ENCODE assay signal across 2 cellular contexts in the genomic region with DNA sequence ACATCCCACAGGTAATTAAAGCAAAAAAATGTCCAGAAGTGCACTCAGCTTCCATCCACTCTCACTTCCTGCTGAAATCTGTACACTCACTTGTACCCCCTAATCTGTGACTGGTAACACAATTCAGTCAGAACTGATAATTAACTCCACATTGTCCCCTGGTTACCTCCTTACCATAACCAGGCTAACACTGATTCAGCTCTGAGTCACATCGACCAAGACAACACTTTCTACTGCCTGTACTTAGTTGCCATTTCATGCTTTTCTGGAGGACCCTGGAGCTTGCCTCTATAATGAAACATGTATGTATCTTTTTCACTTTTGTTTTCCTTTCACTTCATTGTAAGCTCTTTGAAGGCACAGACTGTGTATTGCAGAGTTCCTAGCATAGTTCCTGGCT.
TF ChIP-seq lines count a peak whose summit lies in the region.

No MANE protein-coding gene starts in this region.

TF ChIP-seq in GM23338, 12 proteins besides CTCF, POLR2A, EP300 and RAD21:
- TF ChIP-seq JUNB (IDR thresholded peaks at IDR 0.05; ENCODE audit: unreplicated experiment) (no peak), EZH2 (IDR thresholded peaks at IDR 0.05; ENCODE audit: low read depth, unreplicated experiment) (no peak), EZH2phosphoT487 (IDR thresholded peaks at IDR 0.05; ENCODE audit: unreplicated experiment) (no peak), POLR2AphosphoS5 (IDR thresholded peaks at IDR 0.05; ENCODE audit: low read depth) (no peak), STAT1 (IDR thresholded peaks at IDR 0.05; ENCODE audit: unreplicated experiment) (no peak), CREB1 (CRISPR knock-in tag; IDR thresholded peaks at IDR 0.05; ENCODE audit: low read depth) (no peak), ZNF331 (CRISPR knock-in tag; IDR thresholded peaks at IDR 0.05; ENCODE audit: low read depth) (no peak)
- TF ChIP-seq, protein P1, sequence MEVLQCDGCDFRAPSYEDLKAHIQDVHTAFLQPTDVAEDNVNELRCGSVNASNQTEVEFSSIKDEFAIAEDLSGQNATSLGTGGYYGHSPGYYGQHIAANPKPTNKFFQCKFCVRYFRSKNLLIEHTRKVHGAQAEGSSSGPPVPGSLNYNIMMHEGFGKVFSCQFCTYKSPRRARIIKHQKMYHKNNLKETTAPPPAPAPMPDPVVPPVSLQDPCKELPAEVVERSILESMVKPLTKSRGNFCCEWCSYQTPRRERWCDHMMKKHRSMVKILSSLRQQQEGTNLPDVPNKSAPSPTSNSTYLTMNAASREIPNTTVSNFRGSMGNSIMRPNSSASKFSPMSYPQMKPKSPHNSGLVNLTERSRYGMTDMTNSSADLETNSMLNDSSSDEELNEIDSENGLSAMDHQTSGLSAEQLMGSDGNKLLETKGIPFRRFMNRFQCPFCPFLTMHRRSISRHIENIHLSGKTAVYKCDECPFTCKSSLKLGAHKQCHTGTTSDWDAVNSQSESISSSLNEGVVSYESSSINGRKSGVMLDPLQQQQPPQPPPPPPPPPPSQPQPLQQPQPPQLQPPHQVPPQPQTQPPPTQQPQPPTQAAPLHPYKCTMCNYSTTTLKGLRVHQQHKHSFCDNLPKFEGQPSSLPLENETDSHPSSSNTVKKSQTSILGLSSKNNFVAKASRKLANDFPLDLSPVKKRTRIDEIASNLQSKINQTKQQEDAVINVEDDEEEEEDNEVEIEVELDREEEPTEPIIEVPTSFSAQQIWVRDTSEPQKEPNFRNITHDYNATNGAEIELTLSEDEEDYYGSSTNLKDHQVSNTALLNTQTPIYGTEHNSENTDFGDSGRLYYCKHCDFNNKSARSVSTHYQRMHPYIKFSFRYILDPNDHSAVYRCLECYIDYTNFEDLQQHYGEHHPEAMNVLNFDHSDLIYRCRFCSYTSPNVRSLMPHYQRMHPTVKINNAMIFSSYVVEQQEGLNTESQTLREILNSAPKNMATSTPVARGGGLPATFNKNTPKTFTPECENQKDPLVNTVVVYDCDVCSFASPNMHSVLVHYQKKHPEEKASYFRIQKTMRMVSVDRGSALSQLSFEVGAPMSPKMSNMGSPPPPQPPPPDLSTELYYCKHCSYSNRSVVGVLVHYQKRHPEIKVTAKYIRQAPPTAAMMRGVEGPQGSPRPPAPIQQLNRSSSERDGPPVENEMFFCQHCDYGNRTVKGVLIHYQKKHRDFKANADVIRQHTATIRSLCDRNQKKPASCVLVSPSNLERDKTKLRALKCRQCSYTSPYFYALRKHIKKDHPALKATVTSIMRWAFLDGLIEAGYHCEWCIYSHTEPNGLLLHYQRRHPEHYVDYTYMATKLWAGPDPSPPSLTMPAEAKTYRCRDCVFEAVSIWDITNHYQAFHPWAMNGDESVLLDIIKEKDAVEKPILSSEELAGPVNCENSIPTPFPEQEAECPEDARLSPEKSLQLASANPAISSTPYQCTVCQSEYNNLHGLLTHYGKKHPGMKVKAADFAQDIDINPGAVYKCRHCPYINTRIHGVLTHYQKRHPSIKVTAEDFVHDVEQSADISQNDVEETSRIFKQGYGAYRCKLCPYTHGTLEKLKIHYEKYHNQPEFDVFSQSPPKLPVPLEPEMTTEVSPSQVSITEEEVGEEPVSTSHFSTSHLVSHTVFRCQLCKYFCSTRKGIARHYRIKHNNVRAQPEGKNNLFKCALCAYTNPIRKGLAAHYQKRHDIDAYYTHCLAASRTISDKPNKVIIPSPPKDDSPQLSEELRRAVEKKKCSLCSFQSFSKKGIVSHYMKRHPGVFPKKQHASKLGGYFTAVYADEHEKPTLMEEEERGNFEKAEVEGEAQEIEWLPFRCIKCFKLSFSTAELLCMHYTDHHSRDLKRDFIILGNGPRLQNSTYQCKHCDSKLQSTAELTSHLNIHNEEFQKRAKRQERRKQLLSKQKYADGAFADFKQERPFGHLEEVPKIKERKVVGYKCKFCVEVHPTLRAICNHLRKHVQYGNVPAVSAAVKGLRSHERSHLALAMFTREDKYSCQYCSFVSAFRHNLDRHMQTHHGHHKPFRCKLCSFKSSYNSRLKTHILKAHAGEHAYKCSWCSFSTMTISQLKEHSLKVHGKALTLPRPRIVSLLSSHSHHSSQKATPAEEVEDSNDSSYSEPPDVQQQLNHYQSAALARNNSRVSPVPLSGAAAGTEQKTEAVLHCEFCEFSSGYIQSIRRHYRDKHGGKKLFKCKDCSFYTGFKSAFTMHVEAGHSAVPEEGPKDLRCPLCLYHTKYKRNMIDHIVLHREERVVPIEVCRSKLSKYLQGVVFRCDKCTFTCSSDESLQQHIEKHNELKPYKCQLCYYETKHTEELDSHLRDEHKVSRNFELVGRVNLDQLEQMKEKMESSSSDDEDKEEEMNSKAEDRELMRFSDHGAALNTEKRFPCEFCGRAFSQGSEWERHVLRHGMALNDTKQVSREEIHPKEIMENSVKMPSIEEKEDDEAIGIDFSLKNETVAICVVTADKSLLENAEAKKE (CRISPR knock-in tag; IDR thresholded peaks at IDR 0.05): no peak
TF ChIP-seq in GM23338: peak in this region for 0.

TF ChIP-seq in H1, 55 proteins besides CTCF, POLR2A, EP300 and RAD21:
- TF ChIP-seq TBP (IDR thresholded peaks at IDR 0.05; ENCODE audit: low read depth, low read length) (no peak), GABPA (IDR thresholded peaks at IDR 0.05; ENCODE audit: borderline replicate concordance, insufficient read depth, low read length) (no peak), SP2 (IDR thresholded peaks at IDR 0.05; ENCODE audit: low read length) (no peak), BRCA1 (IDR thresholded peaks at IDR 0.05; ENCODE audit: low read depth, low read length) (no peak), YY1 (IDR thresholded peaks at IDR 0.05; ENCODE audit: low read depth, low read length) (no peak), CHD7 (IDR thresholded peaks at IDR 0.05; ENCODE audit: insufficient replicate concordance, low read length) (no peak), CREB1 (IDR thresholded peaks at IDR 0.05) (no peak), TCF12 (IDR thresholded peaks at IDR 0.05; ENCODE audit: low read depth, low read length) (no peak), CBX8 (IDR thresholded peaks at IDR 0.05; ENCODE audit: borderline replicate concordance, low read depth, low read length) (no peak), GTF2F1 (IDR thresholded peaks at IDR 0.05; ENCODE audit: borderline replicate concordance, low read depth, low read length) (no peak), CBX5 (IDR thresholded peaks at IDR 0.05; ENCODE audit: low read depth, low read length) (no peak), RXRA (IDR thresholded peaks at IDR 0.05; ENCODE audit: insufficient read depth, low read depth, low read length) (no peak), CHD2 (IDR thresholded peaks at IDR 0.05; ENCODE audit: low read length) (no peak), NANOG (IDR thresholded peaks at IDR 0.05; ENCODE audit: insufficient read depth, low read depth, low read length, poor library complexity, severe bottlenecking) (no peak), CTBP2 (IDR thresholded peaks at IDR 0.05; ENCODE audit: borderline replicate concordance, insufficient read depth, insufficient read length, low read length) (no peak), HDAC6 (IDR thresholded peaks at IDR 0.05; ENCODE audit: low read depth, low read length) (no peak), SP1 (IDR thresholded peaks at IDR 0.05; ENCODE audit: low read depth, low read length) (no peak), TAF1 (IDR thresholded peaks at IDR 0.05; ENCODE audit: low read depth, low read length) (no peak)
- TF ChIP-seq, protein P2, sequence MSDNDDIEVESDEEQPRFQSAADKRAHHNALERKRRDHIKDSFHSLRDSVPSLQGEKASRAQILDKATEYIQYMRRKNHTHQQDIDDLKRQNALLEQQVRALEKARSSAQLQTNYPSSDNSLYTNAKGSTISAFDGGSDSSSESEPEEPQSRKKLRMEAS (IDR thresholded peaks at IDR 0.05): no peak
